ENCODE assay signal across 11 cellular contexts in genomic region chr20:19754201-19754600, GRCh38. TPM values are rescaled to one million over a fixed set of nuclear protein-coding genes. Genes with fewer than 3 reads are reported as not detected.
"Had no signal": no experiment of that assay in that cellular context is flagged by ENCODE, and none has a peak within 500 bp of the region (broad histone marks: within the 10 kb centered on the region; RNA-seq: fewer than 3 reads in every experiment).

No MANE protein-coding gene starts in this region.

RNA-seq across cellular contexts. Expression of gene RIN2, which starts 3.9 kb away (rescaled TPM):
- total RNA-seq: activated CD4-positive, alpha-beta memory T cell treated with anti-CD3 and anti-CD28 coated beads for 36 hours; activated CD4-positive, alpha-beta memory T cell treated with anti-CD3 and anti-CD28 coated beads, Interleukin-2, amount 10 ng/mL, durations not matched to agents 7 days and 5 days; activated CD4-positive, alpha-beta T cell treated with anti-CD3 and anti-CD28 coated beads for 36 hours; activated CD4-positive, alpha-beta T cell treated with anti-CD3 and anti-CD28 coated beads, Interleukin-2, amount 10 ng/mL, durations not matched to agents 24 days and 14 days; activated CD4-positive, alpha-beta T cell treated with anti-CD3 and anti-CD28 coated beads, Interleukin-2, amount 10 ng/mL, durations not matched to agents 7 days and 5 days; activated CD8-positive, alpha-beta memory T cell treated with anti-CD3 and anti-CD28 coated beads for 36 hours; activated CD8-positive, alpha-beta memory T cell treated with anti-CD3 and anti-CD28 coated beads, Interleukin-2, amount 10 ng/mL, durations not matched to agents 7 days and 5 days; activated CD8-positive, alpha-beta T cell treated with anti-CD3 and anti-CD28 coated beads for 36 hours; activated CD8-positive, alpha-beta T cell treated with anti-CD3 and anti-CD28 coated beads, Interleukin-2, amount 10 ng/mL, durations not matched to agents 7 days and 5 days; T-helper 1 cell treated with Interleukin-12 subunit alpha and Interleukin-12 subunit beta and Interleukin-4 antibody, amounts not matched to agents 30 ng/mL and 1 ng/mL, for 36 hours; T-helper 2 cell treated with Interferon-gamma antibody and Interleukin-4, amounts not matched to agents 100 ng/mL and 5 ng/mL, for 36 hours had no signal
